Comparison of ENCODE assay signal across 8 cellular contexts in genomic region chr13:98577823-98578285, GRCh38. TPM values are rescaled to one million over a fixed set of nuclear protein-coding genes. Genes with fewer than 3 reads are reported as not detected.
DNase-seq lines count a peak whose midpoint lies in the region; ATAC-seq and TF ChIP-seq lines count a peak whose summit lies in the region.

No MANE protein-coding gene starts in this region.

- no peaks in the 10 kb centered on the region for H3K27me3 Mint-ChIP-seq in activated naive CD4-positive, alpha-beta T cell treated with anti-CD3 and anti-CD28 coated beads, Interleukin-2, amount 50 U/mL, for 24 hours
- no peaks in the 10 kb centered on the region for H3K27me3 Mint-ChIP-seq in memory B cell

- peaks cover 37% of the 10 kb centered on the region for H3K4me1 Mint-ChIP-seq in activated naive CD4-positive, alpha-beta T cell treated with anti-CD3 and anti-CD28 coated beads, Interleukin-2, amount 50 U/mL, for 24 hours
- peaks cover 23% of the 10 kb centered on the region for H3K4me1 Mint-ChIP-seq in memory B cell

- no peak for TF ChIP-seq POLR2A in vagina (IDR thresholded peaks at IDR 0.05)

- dilution Hi-C loops in mammary epithelial cell (cut with HindIII; ENCODE audit: low sequenced_read_pairs): no loop called here

- TF ChIP-seq CTCF in mammary epithelial cell (conservative IDR thresholded peaks at IDR 0.05 in 1 of 2, IDR thresholded peaks at IDR 0.05 in 1 of 2; ENCODE audit: extremely low read depth in 1 of 2, insufficient read depth in 1 of 2, low read depth in 1 of 2, low read length in 2 of 2): no peak
- no peak for TF ChIP-seq CTCF in vagina (IDR thresholded peaks at IDR 0.05)

- H3K27ac Mint-ChIP-seq in activated naive CD4-positive, alpha-beta T cell treated with anti-CD3 and anti-CD28 coated beads, Interleukin-2, amount 50 U/mL, for 24 hours: peak overlapping the region; percentile 85
- peak overlapping the region; percentile 87 for H3K27ac Mint-ChIP-seq in memory B cell

- H3K36me3 ChIP-seq in mammary epithelial cell (ENCODE audit: insufficient read depth, low read length) (no peaks in the 10 kb centered on the region), vagina (no peaks in the 10 kb centered on the region)

- ATAC-seq in memory B cell (ENCODE audit: low read depth) (no peak), GM21360 (IDR thresholded peaks at IDR 0.05; ENCODE audit: unreplicated experiment) (no peak), HG03108 (IDR thresholded peaks at IDR 0.05; ENCODE audit: unreplicated experiment) (no peak)

- no peaks in the 10 kb centered on the region for H3K27me3 ChIP-seq in mammary epithelial cell (ENCODE audit: insufficient read depth, low read length)
- no peaks in the 10 kb centered on the region for H3K27me3 ChIP-seq in vagina

- H3K36me3 Mint-ChIP-seq in activated naive CD4-positive, alpha-beta T cell treated with anti-CD3 and anti-CD28 coated beads, Interleukin-2, amount 50 U/mL, for 24 hours: no peaks in the 10 kb centered on the region
- no peaks in the 10 kb centered on the region for H3K36me3 Mint-ChIP-seq in memory B cell

- peaks cover 48% of the 10 kb centered on the region for H3K79me2 ChIP-seq in mammary epithelial cell (ENCODE audit: insufficient read depth, low read length)

- peak overlapping the region; percentile 88 for H3K9ac ChIP-seq in mammary epithelial cell (ENCODE audit: insufficient read depth, low read length)

- DNase-seq in activated naive CD4-positive, alpha-beta T cell treated with anti-CD3 and anti-CD28 coated beads, Interleukin-2, amount 50 U/mL, for 16 hours: no peak
- DNase-seq in mammary epithelial cell (no peak), memory B cell (ENCODE audit: low spot score in 2 of 2) (no peak), vagina (ENCODE audit: extremely low spot score in 2 of 2) (no peak), NCI-H128 (lab: John Stamatoyannopoulos, UW; ENCODE audit: unreplicated experiment) (no peak)

- peak overlapping the region; percentile 80 for H2AFZ ChIP-seq in mammary epithelial cell (ENCODE audit: low read depth, low read length)

- peak overlapping the region; percentile 63 for H3K4me3 Mint-ChIP-seq in activated naive CD4-positive, alpha-beta T cell treated with anti-CD3 and anti-CD28 coated beads, Interleukin-2, amount 50 U/mL, for 24 hours
- peak overlapping the region; percentile 82 for H3K4me3 Mint-ChIP-seq in memory B cell

- H3K4me3 ChIP-seq in mammary epithelial cell (replicated peaks in 1 of 3; ENCODE audit: insufficient read depth in 1 of 3, low read depth in 2 of 3, low read length in 3 of 3): peak overlapping the region; percentile 51 to 60 (median 56)
- peak overlapping the region; percentile 52 to 59 for H3K4me3 ChIP-seq in vagina

- CTCF ChIA-PET in mammary epithelial cell (lab: Charles Lee; ENCODE audit: low non-redundant PET): no interaction called here

- H3K4me1 ChIP-seq in mammary epithelial cell (ENCODE audit: insufficient read depth, low read length) (peaks cover 31% of the 10 kb centered on the region), vagina (peaks cover 46% of the 10 kb centered on the region)

- H3K27ac ChIP-seq in mammary epithelial cell (ENCODE audit: insufficient read depth, low read depth, low read length): peak overlapping the region; percentile 82
- peak overlapping the region; percentile 93 for H3K27ac ChIP-seq in vagina

- no peaks in the 10 kb centered on the region for H3K9me3 ChIP-seq in mammary epithelial cell (replicated peaks; ENCODE audit: insufficient read depth, low read length)
- no peaks in the 10 kb centered on the region for H3K9me3 ChIP-seq in vagina

- H4K20me1 ChIP-seq in mammary epithelial cell (ENCODE audit: insufficient read depth, low read length): no peaks in the 10 kb centered on the region

- in situ Hi-C loops in mammary epithelial cell (cut with MboI; ENCODE audit: low sequenced_read_pairs in 2 of 2): no loop called here

- peak overlapping the region; percentile 96 for H3K4me2 ChIP-seq in mammary epithelial cell (ENCODE audit: insufficient read depth, low read depth, low read length)

- WGBS in mammary epithelial cell (ENCODE audit: low coverage, missing lambda C conversion rate): 18% methylated on average over 10 of the region's 14 CpGs

- BruUV-seq in mammary epithelial cell (replicated peaks; lab: Mats Ljungman, UMichigan): no TSS peak

- intact Hi-C loops in mammary epithelial cell (cut with micrococcal nuclease) (loop anchor here (2.0 to 5.0 kb wide), 2 partner anchors 264 to 435 kb away; partner anchors contain the start of gene FARP1), vagina (cut with DNase I) (loop anchor here (5.0 to 10.0 kb wide), 2 partner anchors 93 to 126 kb away; no protein-coding TSS in a partner anchor)

- H3K9me3 Mint-ChIP-seq in activated naive CD4-positive, alpha-beta T cell treated with anti-CD3 and anti-CD28 coated beads, Interleukin-2, amount 50 U/mL, for 24 hours: no peaks in the 10 kb centered on the region
- H3K9me3 Mint-ChIP-seq in memory B cell: no peaks in the 10 kb centered on the region

RNA-seq across cellular contexts. Expression of gene STK24, which starts 0.9 kb away (rescaled TPM):
- total RNA-seq in mammary epithelial cell (100 to 1,000 TPM; 114 to 189 TPM), vagina (82.5 TPM)
- 77.9 TPM for polyA plus RNA-seq in mammary epithelial cell
- 128 TPM for polyA minus RNA-seq in mammary epithelial cell
